26 cellular contexts compared by ENCODE assay signal in genomic region chr7:27764109-27764508, GRCh38. TPM values are rescaled to one million over a fixed set of nuclear protein-coding genes. Genes with fewer than 3 reads are reported as not detected.
DNase-seq lines count a peak whose midpoint lies in the region; ATAC-seq, FAIRE-seq and TF ChIP-seq lines count a peak whose summit lies in the region.
"Had no signal": no experiment of that assay in that cellular context is flagged by ENCODE, and none has a peak within 500 bp of the region (broad histone marks: within the 10 kb centered on the region; RNA-seq: fewer than 3 reads in every experiment).

No MANE protein-coding gene starts in this region.

- no peak for TF ChIP-seq CTCF in 22Rv1 (IDR thresholded peaks at IDR 0.05)
- TF ChIP-seq CTCF in VCaP (conservative IDR thresholded peaks at IDR 0.05): no peak
- TF ChIP-seq CTCF in CD4-positive, alpha-beta T cell (IDR thresholded peaks at IDR 0.05): no peak
- no peak for TF ChIP-seq CTCF in psoas muscle (IDR thresholded peaks at IDR 0.05)
- no peak for TF ChIP-seq CTCF in GM10266 (IDR thresholded peaks at IDR 0.05; ENCODE audit: control insufficient read depth, insufficient read depth, low read depth, missing control alignments)

- H3K4me1 Mint-ChIP-seq in CD4-positive, alpha-beta T cell (ENCODE audit: low read depth): peaks cover 52% of the 10 kb centered on the region
- H3K4me1 Mint-ChIP-seq: nephron had no signal

- peaks cover 74% of the 10 kb centered on the region for H3K36me3 Mint-ChIP-seq in CD4-positive, alpha-beta T cell (ENCODE audit: low read depth)

- H3K9me3 Mint-ChIP-seq in CD4-positive, alpha-beta T cell: no peaks in the 10 kb centered on the region
- H3K9me3 Mint-ChIP-seq: central memory CD8-positive, alpha-beta T cell had no signal

- POLR2A ChIA-PET in CD4-positive, alpha-beta T cell (lab: Charles Lee): interaction anchor here (1.7 kb wide), 1 partner anchor 23 kb away, joined by 4 read pairs; no protein-coding TSS in a partner anchor

- intact Hi-C loops in CD4-positive, alpha-beta T cell (cut with DNase I, micrococcal nuclease): no loop called here
- intact Hi-C loops in psoas muscle (cut with DNase I): no loop called here

- no peak for ATAC-seq in CD4-positive, alpha-beta T cell (ENCODE audit: poor library complexity)
- no peak for ATAC-seq in psoas muscle
- ATAC-seq: left lung, SK-N-SH treated with all-trans-retinoic acid at 6 μM for 48 hours had no signal

- peaks cover 0 to 27% of the 10 kb centered on the region in 2 donors for H3K36me3 ChIP-seq in psoas muscle (ENCODE audit: insufficient read depth in 1 of 2, low read depth in 1 of 2)
- H3K36me3 ChIP-seq: thyroid gland had no signal

- 34 to 74% (median 71%) methylated on average over 1 of the region's 1 CpG for WGBS in psoas muscle, 3 donors

- H3K4me3 ChIP-seq in psoas muscle: no peak overlapping the region
- H3K4me3 ChIP-seq: esophagus squamous epithelium, left lung, thyroid gland had no signal

- peak overlapping the region; percentile 5; the same call in 1 of the 2 replicates for H3K27ac ChIP-seq in 22Rv1
- peak overlapping the region; percentile 47 for H3K27ac ChIP-seq in VCaP
- H3K27ac ChIP-seq in CD4-positive, alpha-beta T cell (ENCODE audit: low read depth, low read length): no peak overlapping the region
- H3K27ac ChIP-seq in psoas muscle: no peak overlapping the region
- H3K27ac ChIP-seq: esophagus squamous epithelium, left lung, thyroid gland had no signal

- H3K27me3 Mint-ChIP-seq in CD4-positive, alpha-beta T cell: no peaks in the 10 kb centered on the region
- H3K27me3 Mint-ChIP-seq: CD4-positive, alpha-beta memory T cell; central memory CD8-positive, alpha-beta T cell; progenitor cell of endocrine pancreas had no signal

- H3K4me3 Mint-ChIP-seq in CD4-positive, alpha-beta T cell: no peak overlapping the region
- H3K4me3 Mint-ChIP-seq: CD4-positive, alpha-beta memory T cell; central memory CD8-positive, alpha-beta T cell; nephron had no signal

- H3K27ac Mint-ChIP-seq in CD4-positive, alpha-beta T cell: no peak overlapping the region
- H3K27ac Mint-ChIP-seq: CD4-positive, alpha-beta memory T cell had no signal

- no peaks in the 10 kb centered on the region for H3K4me1 ChIP-seq in psoas muscle

- FAIRE-seq in GM19239 (lab: Jason Lieb, UNC): peak; percentile 28
- FAIRE-seq: GM12892, HTR-8/SVneo had no signal

- no peaks in the 10 kb centered on the region for H3K9me3 ChIP-seq in CD4-positive, alpha-beta T cell (ENCODE audit: control insufficient read depth, low read length)
- H3K9me3 ChIP-seq in psoas muscle: no peaks in the 10 kb centered on the region
- H3K9me3 ChIP-seq: esophagus squamous epithelium, left lung, thyroid gland had no signal

- DNase-seq in GM19239 (ENCODE audit: insufficient read length, low spot score) (no peak), fibroblast of peridontal ligament (ENCODE audit: extremely low read depth) (peak; percentile 8), activated gamma-delta T cell (lab: John Stamatoyannopoulos, UW) (no peak), psoas muscle (no peak), GM10266 (ENCODE audit: extremely low spot score) (no peak)
- DNase-seq in CD4-positive, alpha-beta T cell: no peak
- DNase-seq: activated CD4-positive, alpha-beta T cell treated with anti-CD3 and anti-CD28 coated beads for 1 hour; CD4-positive, alpha-beta memory T cell; effector memory CD4-positive, alpha-beta T cell; esophagus squamous epithelium; H7; Kasumi-1; left lung; NCI-H524 treated with DMSO at 0.1 percent for 48 hours; stimulated activated naive CD4-positive, alpha-beta T cell; T-helper 9 cell; thyroid gland had no signal

- CTCF ChIA-PET in CD4-positive, alpha-beta T cell (lab: Charles Lee): interaction anchor here (0.7 kb wide), 1 partner anchor 8 kb away, joined by 3 read pairs; no protein-coding TSS in a partner anchor

- H3K27me3 ChIP-seq in CD4-positive, alpha-beta T cell (ENCODE audit: control insufficient read depth, insufficient read depth, low read length): no peaks in the 10 kb centered on the region
- no peaks in the 10 kb centered on the region for H3K27me3 ChIP-seq in psoas muscle (ENCODE audit: insufficient read depth in 3 of 3, low read length in 2 of 3)
- H3K27me3 ChIP-seq: adrenal gland, esophagus squamous epithelium, left lung, thyroid gland had no signal

RNA-seq across cellular contexts. Expression of gene TAX1BP1, which starts 24.1 kb away (rescaled TPM):
- 100 to 1,000 TPM; 115 TPM for total RNA-seq in CD4-positive, alpha-beta T cell
- total RNA-seq in psoas muscle: 100 to 1,000 TPM; 109 to 143 (median 125) TPM
- polyA plus RNA-seq in psoas muscle: 100 to 1,000 TPM in 1 of 3 donors, 10 to 100 TPM in 2; 65.9 to 171 (median 90.8) TPM

Comparison
In these comparisons a context has a peak if more than half of its experiments do, and no peak if none do; other contexts are left out.
1. H3K27ac ChIP-seq: peak in 22Rv1 (single experiment) and VCaP (single experiment); none in CD4-positive, alpha-beta T cell (single experiment) and psoas muscle (single experiment).